In the genomic region with DNA sequence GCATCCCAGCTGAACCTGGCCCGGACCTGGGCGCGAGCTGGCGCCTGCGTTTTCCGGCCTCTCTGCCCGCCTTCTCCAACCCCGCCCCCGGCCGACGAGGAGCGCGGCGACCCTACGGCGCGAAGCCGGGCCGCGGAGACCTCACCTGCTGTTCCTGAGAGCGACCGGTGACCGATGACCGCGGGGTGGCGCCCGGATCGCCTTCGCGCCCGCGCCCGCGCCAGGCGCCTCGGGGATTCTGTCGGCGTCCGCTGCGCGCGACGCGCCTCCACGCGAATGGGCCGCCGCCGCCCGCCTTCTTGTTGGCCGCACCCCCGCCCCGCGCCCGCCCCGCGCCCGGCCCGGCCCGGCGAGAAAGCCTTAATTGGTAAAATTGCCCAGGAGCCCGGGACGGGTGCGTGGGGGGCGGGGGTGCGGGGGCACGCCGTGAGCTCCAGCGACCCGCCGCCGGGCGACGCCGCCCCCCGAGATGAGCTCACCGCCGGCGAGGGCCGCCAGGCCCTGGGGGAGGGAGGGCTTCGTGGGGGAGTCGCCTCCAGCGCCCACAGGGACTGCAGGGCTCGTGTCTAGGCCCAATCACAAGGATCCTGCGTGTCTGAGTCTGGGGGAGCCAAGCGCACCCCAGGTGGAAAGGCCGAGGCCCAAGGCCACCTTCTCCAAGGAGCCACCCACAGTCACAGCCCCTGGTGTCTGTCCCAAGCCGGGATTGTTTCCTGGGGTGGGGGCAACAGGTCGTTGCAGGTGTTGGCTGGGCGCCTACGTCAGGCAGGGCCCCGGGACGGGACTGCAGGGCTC, we compare ENCODE assay signal across 8 cellular contexts. TPM values are rescaled to one million over a fixed set of nuclear protein-coding genes. Genes with fewer than 3 reads are reported as not detected.
DNase-seq lines count a peak whose midpoint lies in the region; ATAC-seq and TF ChIP-seq lines count a peak whose summit lies in the region.

A gene with protein sequence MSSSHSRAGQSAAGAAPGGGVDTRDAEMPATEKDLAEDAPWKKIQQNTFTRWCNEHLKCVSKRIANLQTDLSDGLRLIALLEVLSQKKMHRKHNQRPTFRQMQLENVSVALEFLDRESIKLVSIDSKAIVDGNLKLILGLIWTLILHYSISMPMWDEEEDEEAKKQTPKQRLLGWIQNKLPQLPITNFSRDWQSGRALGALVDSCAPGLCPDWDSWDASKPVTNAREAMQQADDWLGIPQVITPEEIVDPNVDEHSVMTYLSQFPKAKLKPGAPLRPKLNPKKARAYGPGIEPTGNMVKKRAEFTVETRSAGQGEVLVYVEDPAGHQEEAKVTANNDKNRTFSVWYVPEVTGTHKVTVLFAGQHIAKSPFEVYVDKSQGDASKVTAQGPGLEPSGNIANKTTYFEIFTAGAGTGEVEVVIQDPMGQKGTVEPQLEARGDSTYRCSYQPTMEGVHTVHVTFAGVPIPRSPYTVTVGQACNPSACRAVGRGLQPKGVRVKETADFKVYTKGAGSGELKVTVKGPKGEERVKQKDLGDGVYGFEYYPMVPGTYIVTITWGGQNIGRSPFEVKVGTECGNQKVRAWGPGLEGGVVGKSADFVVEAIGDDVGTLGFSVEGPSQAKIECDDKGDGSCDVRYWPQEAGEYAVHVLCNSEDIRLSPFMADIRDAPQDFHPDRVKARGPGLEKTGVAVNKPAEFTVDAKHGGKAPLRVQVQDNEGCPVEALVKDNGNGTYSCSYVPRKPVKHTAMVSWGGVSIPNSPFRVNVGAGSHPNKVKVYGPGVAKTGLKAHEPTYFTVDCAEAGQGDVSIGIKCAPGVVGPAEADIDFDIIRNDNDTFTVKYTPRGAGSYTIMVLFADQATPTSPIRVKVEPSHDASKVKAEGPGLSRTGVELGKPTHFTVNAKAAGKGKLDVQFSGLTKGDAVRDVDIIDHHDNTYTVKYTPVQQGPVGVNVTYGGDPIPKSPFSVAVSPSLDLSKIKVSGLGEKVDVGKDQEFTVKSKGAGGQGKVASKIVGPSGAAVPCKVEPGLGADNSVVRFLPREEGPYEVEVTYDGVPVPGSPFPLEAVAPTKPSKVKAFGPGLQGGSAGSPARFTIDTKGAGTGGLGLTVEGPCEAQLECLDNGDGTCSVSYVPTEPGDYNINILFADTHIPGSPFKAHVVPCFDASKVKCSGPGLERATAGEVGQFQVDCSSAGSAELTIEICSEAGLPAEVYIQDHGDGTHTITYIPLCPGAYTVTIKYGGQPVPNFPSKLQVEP (N-terminal part only) (minus strand): TSS at position 274 of the 795 bp plus-strand sequence. CDS start 3,389 bp downstream, outside the sequence.

- H3K27ac Mint-ChIP-seq in MCF 10A (ENCODE audit: low read depth, unreplicated experiment) = peak within 1 kb of the TSS; percentile 27

- ATAC-seq in HG03175 (IDR thresholded peaks at IDR 0.05; ENCODE audit: unreplicated experiment) = no peak

- peak within 1 kb of the TSS; percentile 67 for H3K4me3 ChIP-seq in GM12865 (ENCODE audit: low read depth, low read length)
- H3K4me3 ChIP-seq in kidney epithelial cell (ENCODE audit: low read depth, low read length) = peak within 1 kb of the TSS; percentile 39

- H3K4me3 Mint-ChIP-seq in MCF 10A (ENCODE audit: unreplicated experiment) = peak within 1 kb of the TSS; percentile 70

- peak; percentile 57 for DNase-seq in GM12865 (ENCODE audit: low read depth)
- peak; percentile 52 for DNase-seq in NCI-H1105 (lab: John Stamatoyannopoulos, UW)
- DNase-seq in MCF 10A (ENCODE audit: unreplicated experiment) = no peak
- DNase-seq in kidney epithelial cell (ENCODE audit: low read depth) = no peak
- DNase-seq in stimulated activated CD4-positive, alpha-beta T cell treated with anti-CD3 and anti-CD28 coated beads, Interleukin-4, amount 100 ng/mL, for 24 hours = peak; percentile 18
- no peak for DNase-seq in cerebellar nuclear complex (lab: John Stamatoyannopoulos, UW)
- DNase-seq in GF-D8 (lab: John Stamatoyannopoulos, UW) = no peak

- CTCF ChIA-PET in MCF 10A (lab: Yijun Ruan, JAX) = interaction anchor here (0.6 to 3.1 kb wide), 17 partner anchors 7 to 484 kb away, joined by 3 to 54 read pairs (median 4); a partner anchor contains a TSS

- H3K27me3 Mint-ChIP-seq in MCF 10A (ENCODE audit: insufficient read depth, unreplicated experiment) = no peaks in the 10 kb centered on the region

- POLR2A ChIA-PET in MCF 10A (lab: Yijun Ruan, JAX) = interaction anchor here (0.6 to 5.6 kb wide), 8 partner anchors 9 to 260 kb away, joined by 3 to 57 read pairs (median 6); a partner anchor contains a TSS

- H3K27me3 ChIP-seq in kidney epithelial cell (ENCODE audit: control insufficient read depth, insufficient read depth, low read length) = no peaks in the 10 kb centered on the region

- intact Hi-C loops in MCF 10A (cut with micrococcal nuclease) = no loop called here

- H3K4me1 Mint-ChIP-seq in MCF 10A (ENCODE audit: insufficient read depth, unreplicated experiment) = no peaks in the 10 kb centered on the region

- H3K36me3 Mint-ChIP-seq in MCF 10A (ENCODE audit: insufficient read depth, unreplicated experiment) = peaks cover 10% of the 10 kb centered on the region

- peak; percentile 9 for TF ChIP-seq CTCF in GM12865 (IDR thresholded peaks at IDR 0.05; ENCODE audit: insufficient read depth, low read depth, low read length, missing control alignments)
- no peak for TF ChIP-seq CTCF in MCF 10A (IDR thresholded peaks at IDR 0.05; ENCODE audit: unreplicated experiment)
- no peak for TF ChIP-seq CTCF in kidney epithelial cell (IDR thresholded peaks at IDR 0.05; ENCODE audit: insufficient read depth, low read length, poor library complexity, severe bottlenecking)

- no peaks in the 10 kb centered on the region for H3K9me3 Mint-ChIP-seq in MCF 10A (ENCODE audit: unreplicated experiment)

- H3K36me3 ChIP-seq in kidney epithelial cell (ENCODE audit: control insufficient read depth, insufficient read depth, low read length) = no peaks in the 10 kb centered on the region

- BruUV-seq in MCF 10A (replicated peaks; lab: Mats Ljungman, UMichigan) = no TSS peak

RNA-seq across cellular contexts. Expression of the gene that starts here (rescaled TPM):
- 1,218 and 1,231 TPM in 2 replicates for total RNA-seq in MCF 10A (2022)
- 2,357 and 2,761 TPM in 2 replicates for total RNA-seq in kidney epithelial cell

Comparison
In these comparisons a context has a peak if more than half of its experiments do, and no peak if none do; other contexts are left out.
1. DNase-seq: peak in GM12865 (single experiment), NCI-H1105 (single experiment) and stimulated activated CD4-positive, alpha-beta T cell treated with anti-CD3 and anti-CD28 coated beads, Interleukin-4, amount 100 ng/mL, for 24 hours (single experiment); none in MCF 10A (single experiment), kidney epithelial cell (single experiment), cerebellar nuclear complex (0 of 2) and GF-D8 (single experiment).